Comparison of ENCODE assay signal across 24 cellular contexts in genomic region chr11:1776944-1777715, GRCh38. TPM values are rescaled to one million over a fixed set of nuclear protein-coding genes. Genes with fewer than 3 reads are reported as not detected.
"Had no signal": no experiment of that assay in that cellular context is flagged by ENCODE, and none has a peak within 500 bp of the region (broad histone marks: within the 10 kb centered on the region; RNA-seq: fewer than 3 reads in every experiment).

No MANE protein-coding gene starts in this region.

- H3K27me3 ChIP-seq: thyroid gland had no signal

- H3K36me3 ChIP-seq: heart right ventricle, left lung, thyroid gland had no signal

- H3K9me3 Mint-ChIP-seq: activated B cell treated with CpG ODN at 0.5 μM for 24 hours; activated naive CD8-positive, alpha-beta T cell treated with anti-CD3 and anti-CD28 coated beads for 36 hours had no signal

- DNase-seq: activated B cell treated with CpG ODN at 0.5 μM for 24 hours; activated CD4-positive, alpha-beta T cell treated with anti-CD3 and anti-CD28 coated beads for 36 hours; activated CD4-positive, alpha-beta T cell treated with anti-CD3 and anti-CD28 coated beads, Interleukin-2, amount 50 U/mL, for 4 hours; activated CD8-positive, alpha-beta memory T cell treated with anti-CD3 and anti-CD28 coated beads for 24 hours; activated naive CD4-positive, alpha-beta T cell treated with Interleukin-2 at 50 U/mL for 16 hours; activated naive CD8-positive, alpha-beta T cell treated with anti-CD3 and anti-CD28 coated beads for 36 hours; activated T-cell treated with anti-CD3 and anti-CD28 coated beads, Interleukin-2, amount 50 U/mL, for 48 hours; amygdala; cerebellar nuclear complex; cortex of kidney; erythroblast; foreskin fibroblast; kidney; nephron progenitor cell; occipital lobe; stimulated activated CD4-positive, alpha-beta T cell treated with anti-CD3 and anti-CD28 coated beads, Interleukin-4, amount 100 ng/mL, for 24 hours; stimulated activated naive CD8-positive, alpha-beta T cell treated with anti-CD3 and anti-CD28 coated beads, Interleukin-15, Interleukin-2, amounts not matched to agents 100 U/mL and 50 U/mL, for 24 hours; T-helper 17 cell; thyroid gland had no signal

- H3K4me3 Mint-ChIP-seq: activated B cell treated with CpG ODN at 0.5 μM for 24 hours; activated CD4-positive, alpha-beta T cell treated with anti-CD3 and anti-CD28 coated beads for 36 hours; activated naive CD8-positive, alpha-beta T cell treated with anti-CD3 and anti-CD28 coated beads for 36 hours; nephron progenitor cell; T-helper 17 cell had no signal

- H3K27ac ChIP-seq: thyroid gland had no signal

- H3K4me3 ChIP-seq: heart right ventricle, left lung, thyroid gland had no signal

- ATAC-seq: activated CD4-positive, alpha-beta T cell treated with anti-CD3 and anti-CD28 coated beads for 36 hours; stimulated activated naive CD8-positive, alpha-beta T cell treated with anti-CD3 and anti-CD28 coated beads, Interleukin-15, Interleukin-2, amounts not matched to agents 100 U/mL and 50 U/mL, for 24 hours; T-helper 17 cell had no signal

- H3K27ac Mint-ChIP-seq: activated B cell treated with CpG ODN at 0.5 μM for 24 hours; activated CD4-positive, alpha-beta T cell treated with anti-CD3 and anti-CD28 coated beads for 36 hours; activated naive CD8-positive, alpha-beta T cell treated with anti-CD3 and anti-CD28 coated beads for 36 hours; nephron progenitor cell; T-helper 17 cell had no signal

- H3K27me3 Mint-ChIP-seq: activated CD4-positive, alpha-beta T cell treated with anti-CD3 and anti-CD28 coated beads for 36 hours had no signal

- H3K9me3 ChIP-seq: left lung, thyroid gland had no signal

- H3K36me3 Mint-ChIP-seq: activated naive CD8-positive, alpha-beta T cell treated with anti-CD3 and anti-CD28 coated beads for 36 hours had no signal

RNA-seq across cellular contexts. Expression of gene IFITM10, which starts 26.7 kb away (rescaled TPM):
- total RNA-seq: activated B cell treated with CpG ODN at 0.5 μM for 24 hours; activated naive CD8-positive, alpha-beta T cell treated with anti-CD3 and anti-CD28 coated beads for 36 hours had no signal

RNA-seq across cellular contexts. Expression of gene SYT8, which starts 57.7 kb away (rescaled TPM):
- total RNA-seq: activated B cell treated with CpG ODN at 0.5 μM for 24 hours; activated CD4-positive, alpha-beta T cell treated with anti-CD3 and anti-CD28 coated beads for 36 hours; activated naive CD8-positive, alpha-beta T cell treated with anti-CD3 and anti-CD28 coated beads for 36 hours; fibroblast of lung; heart right ventricle; lung microvascular endothelial cell; occipital lobe; subcutaneous adipose tissue; T-helper 17 cell; thyroid gland had no signal
- polyA plus RNA-seq: fibroblast of lung, heart right ventricle had no signal
